15 cellular contexts compared by ENCODE assay signal in genomic region chr1:8443558-8444194, GRCh38.
DNase-seq lines count a peak whose midpoint lies in the region; ATAC-seq and TF ChIP-seq lines count a peak whose summit lies in the region.
"Had no signal": no experiment of that assay in that cellular context is flagged by ENCODE, and none has a peak within 500 bp of the region (broad histone marks: within the 10 kb centered on the region; RNA-seq: fewer than 3 reads in every experiment).

No MANE protein-coding gene starts in this region.

- H3K4me1 Mint-ChIP-seq in endodermal cell: peaks cover 32% of the 10 kb centered on the region
- H3K4me1 Mint-ChIP-seq in neural progenitor cell: peaks cover 30% of the 10 kb centered on the region
- H3K4me1 Mint-ChIP-seq in stimulated activated effector memory CD8-positive, alpha-beta T cell treated with anti-CD3 and anti-CD28 coated beads, Interleukin-12 subunit alpha, Interleukin-12 subunit beta, amount 100 ng/mL, for 72 hours: peaks cover 23% of the 10 kb centered on the region

- H3K27me3 Mint-ChIP-seq in endodermal cell (ENCODE audit: insufficient read depth): no peaks in the 10 kb centered on the region
- H3K27me3 Mint-ChIP-seq in neural progenitor cell (ENCODE audit: insufficient read depth, low read depth): peaks cover 2% of the 10 kb centered on the region
- H3K27me3 Mint-ChIP-seq: activated naive CD4-positive, alpha-beta T cell treated with anti-CD3 and anti-CD28 coated beads, Interleukin-2, amount 10 ng/mL, durations not matched to agents 7 days and 5 days had no signal

- H3K9me3 ChIP-seq in endodermal cell (ENCODE audit: control insufficient read depth, low read length) (peaks cover 9% of the 10 kb centered on the region), neural progenitor cell (ENCODE audit: low read depth) (no peaks in the 10 kb centered on the region)

- H2AFZ ChIP-seq in neural progenitor cell (replicated peaks): no peak overlapping the region

- H3K27ac Mint-ChIP-seq in endodermal cell (peak overlapping the region; percentile 87), neural progenitor cell (no peak overlapping the region)
- no peak overlapping the region for H3K27ac Mint-ChIP-seq in stimulated activated effector memory CD8-positive, alpha-beta T cell treated with anti-CD3 and anti-CD28 coated beads, Interleukin-12 subunit alpha, Interleukin-12 subunit beta, amount 100 ng/mL, for 72 hours
- H3K27ac Mint-ChIP-seq: activated naive CD4-positive, alpha-beta T cell treated with anti-CD3 and anti-CD28 coated beads, Interleukin-2, amount 10 ng/mL, durations not matched to agents 7 days and 5 days had no signal

- 0 out of 2 replicates have a peak, but pooled peaks have one; percentile 23 for TF ChIP-seq CTCF in GM12874 (IDR thresholded peaks at IDR 0.05; ENCODE audit: insufficient read depth, low read depth, low read length)
- TF ChIP-seq CTCF in endodermal cell (conservative IDR thresholded peaks at IDR 0.05): peak; percentile 70
- TF ChIP-seq CTCF in neural progenitor cell (IDR thresholded peaks at IDR 0.05): peak; percentile 38
- TF ChIP-seq CTCF in GM10248 (IDR thresholded peaks at IDR 0.05; ENCODE audit: control extremely low read depth, extremely low read depth, low read depth, missing control alignments): no peak

- H3K4me3 ChIP-seq in endodermal cell (ENCODE audit: low read length): no peak overlapping the region
- H3K4me3 ChIP-seq in neural progenitor cell: no peak overlapping the region
- H3K4me3 ChIP-seq: coronary artery had no signal

- CTCF ChIA-PET in GM10248 (lab: Yijun Ruan, JAX): interaction anchor here (1.9 to 2.3 kb wide), 2 partner anchors 8 to 10 kb away, joined by 4 to 5 read pairs; no protein-coding TSS in a partner anchor

- H3K9ac ChIP-seq in endodermal cell (ENCODE audit: extremely low read depth, low read length, poor library complexity, severe bottlenecking) (no peak overlapping the region), neural progenitor cell (no peak overlapping the region)

- H4K20me1 ChIP-seq in neural progenitor cell (ENCODE audit: low read depth): peaks cover 25% of the 10 kb centered on the region

- H3K4me3 Mint-ChIP-seq in endodermal cell (no peak overlapping the region), neural progenitor cell (no peak overlapping the region)
- H3K4me3 Mint-ChIP-seq in stimulated activated effector memory CD8-positive, alpha-beta T cell treated with anti-CD3 and anti-CD28 coated beads, Interleukin-12 subunit alpha, Interleukin-12 subunit beta, amount 100 ng/mL, for 72 hours: no peak overlapping the region
- H3K4me3 Mint-ChIP-seq: activated naive CD4-positive, alpha-beta T cell treated with anti-CD3 and anti-CD28 coated beads, Interleukin-2, amount 10 ng/mL, durations not matched to agents 7 days and 5 days had no signal

- H3K4me1 ChIP-seq in endodermal cell (ENCODE audit: control insufficient read depth, insufficient read depth, low read length) (peaks cover under 1% of the 10 kb centered on the region), neural progenitor cell (peaks cover 14% of the 10 kb centered on the region)

- no peaks in the 10 kb centered on the region for H3K27me3 ChIP-seq in endodermal cell (ENCODE audit: control insufficient read depth, insufficient read depth, low read length, poor library complexity, severe bottlenecking)
- no peaks in the 10 kb centered on the region for H3K27me3 ChIP-seq in neural progenitor cell

- peaks cover 39% of the 10 kb centered on the region for H3F3A ChIP-seq in neural progenitor cell (ENCODE audit: low read depth)

- POLR2A ChIA-PET in GM10248 (lab: Yijun Ruan, JAX): interaction anchor here (0.6 kb wide), 1 partner anchor 349 kb away, joined by 3 read pairs; no protein-coding TSS in a partner anchor

- peaks cover 15% of the 10 kb centered on the region for H3K79me2 ChIP-seq in neural progenitor cell (ENCODE audit: low read depth)

- H3K9me3 Mint-ChIP-seq in endodermal cell (peaks cover 1% of the 10 kb centered on the region), neural progenitor cell (peaks cover 10% of the 10 kb centered on the region)
- no peaks in the 10 kb centered on the region for H3K9me3 Mint-ChIP-seq in stimulated activated effector memory CD8-positive, alpha-beta T cell treated with anti-CD3 and anti-CD28 coated beads, Interleukin-12 subunit alpha, Interleukin-12 subunit beta, amount 100 ng/mL, for 72 hours

- no peak overlapping the region for H3K4me2 ChIP-seq in neural progenitor cell

- H3K27ac ChIP-seq in endodermal cell (ENCODE audit: low read depth, low read length): peak overlapping the region; percentile 24
- no peak overlapping the region for H3K27ac ChIP-seq in neural progenitor cell
- H3K27ac ChIP-seq: coronary artery had no signal

- H3K36me3 Mint-ChIP-seq in endodermal cell (ENCODE audit: low read depth): peaks cover 34% of the 10 kb centered on the region
- H3K36me3 Mint-ChIP-seq in neural progenitor cell: peaks cover 36% of the 10 kb centered on the region
- peaks cover 3% of the 10 kb centered on the region for H3K36me3 Mint-ChIP-seq in stimulated activated effector memory CD8-positive, alpha-beta T cell treated with anti-CD3 and anti-CD28 coated beads, Interleukin-12 subunit alpha, Interleukin-12 subunit beta, amount 100 ng/mL, for 72 hours

- H3K36me3 ChIP-seq in endodermal cell (ENCODE audit: control insufficient read depth, insufficient read depth, low read length) (peaks cover 22% of the 10 kb centered on the region), neural progenitor cell (no peaks in the 10 kb centered on the region)

- WGBS in endodermal cell (ENCODE audit: insufficient coverage in 1 of 2, insufficient read length in 1 of 2), 2 experiments: 21% methylated on average over 1 of the region's 1 CpG; no CpG with 5 or more reads in 1 of the 2 experiments

- ATAC-seq in stimulated activated effector memory CD8-positive, alpha-beta T cell treated with anti-CD3 and anti-CD28 coated beads, Interleukin-12 subunit alpha, Interleukin-12 subunit beta, amount 100 ng/mL, for 72 hours: no peak

- DNase-seq in NCI-H69 (lab: John Stamatoyannopoulos, UW): peak; percentile 7
- peak; percentile 88 for DNase-seq in endodermal cell
- peak; percentile 66 for DNase-seq in neural progenitor cell (ENCODE audit: low spot score)
- no peak for DNase-seq in HuH-7.5 (ENCODE audit: low spot score)
- DNase-seq in GM10248 (ENCODE audit: extremely low spot score): no peak
- no peak for DNase-seq in stimulated activated effector memory CD8-positive, alpha-beta T cell treated with anti-CD3 and anti-CD28 coated beads, Interleukin-12 subunit alpha, Interleukin-12 subunit beta, amount 100 ng/mL, for 72 hours (ENCODE audit: low spot score in 2 of 2)
- DNase-seq in activated naive CD4-positive, alpha-beta T cell (lab: John Stamatoyannopoulos, UW): no peak
- DNase-seq: activated CD4-positive, alpha-beta T cell treated with anti-CD3 and anti-CD28 coated beads, Interleukin-2, amount 50 U/mL, for 48 hours; activated naive CD4-positive, alpha-beta T cell treated with anti-CD3 and anti-CD28 coated beads, Interleukin-2, amount 10 ng/mL, durations not matched to agents 7 days and 5 days; COR-L47; mesenchymal stem cell; NCI-H526; stimulated activated CD4-positive, alpha-beta T cell treated with anti-CD3 and anti-CD28 coated beads, Interleukin-4, amount 100 ng/mL, for 24 hours had no signal

Comparison
In these comparisons a context has a peak if more than half of its experiments do, and no peak if none do; other contexts are left out.
1. DNase-seq: peak in NCI-H69 (single experiment), endodermal cell (single experiment) and neural progenitor cell (single experiment); none in HuH-7.5 (single experiment), GM10248 (single experiment), stimulated activated effector memory CD8-positive, alpha-beta T cell treated with anti-CD3 and anti-CD28 coated beads, Interleukin-12 subunit alpha, Interleukin-12 subunit beta, amount 100 ng/mL, for 72 hours (0 of 2) and activated naive CD4-positive, alpha-beta T cell (0 of 4).